ENCODE assay signal across 30 cellular contexts in the genomic region with DNA sequence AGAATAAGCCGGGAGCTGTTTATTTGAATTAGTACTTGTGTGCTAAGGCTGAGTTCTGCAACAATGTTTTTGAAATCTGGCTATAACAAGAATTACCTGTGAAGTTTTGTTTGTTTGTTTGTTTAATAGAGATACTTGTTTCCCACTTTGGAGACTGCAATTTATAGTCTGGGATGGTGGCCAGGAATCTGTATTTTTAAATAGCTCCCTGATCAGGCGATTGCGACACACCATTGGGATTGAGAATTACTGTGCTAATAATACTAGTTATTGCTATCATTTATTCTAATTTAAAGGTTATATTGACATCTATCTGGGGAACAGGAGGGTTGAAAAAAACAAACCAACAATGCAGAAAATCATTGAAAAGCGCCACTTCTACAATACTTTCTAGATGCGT.
"Had no signal": no experiment of that assay in that cellular context is flagged by ENCODE, and none has a peak within 500 bp of the region (broad histone marks: within the 10 kb centered on the region; RNA-seq: fewer than 3 reads in every experiment).

No MANE protein-coding gene starts in this region.

- H3K79me2 ChIP-seq: hepatocyte had no signal

- H3K4me2 ChIP-seq: hepatocyte had no signal

- FAIRE-seq: endometrium, endothelial cell of umbilical vein had no signal

- DNase-seq: activated CD4-positive, alpha-beta memory T cell treated with anti-CD3 and anti-CD28 coated beads for 36 hours; activated CD4-positive, alpha-beta T cell treated with anti-CD3 and anti-CD28 coated beads for 36 hours; activated CD4-positive, alpha-beta T cell treated with anti-CD3 and anti-CD28 coated beads, Interleukin-2, amount 10 ng/mL, durations not matched to agents 24 days and 14 days; activated CD4-positive, CD25-positive, alpha-beta regulatory T cell; activated CD4-positive, CD25-positive, alpha-beta regulatory T cell treated with anti-CD3 and anti-CD28 coated beads, Interleukin-2, amount 50 U/mL, for 72 hours; activated CD8-positive, alpha-beta memory T cell treated with anti-CD3 and anti-CD28 coated beads, Interleukin-2, amount 10 ng/mL, durations not matched to agents 7 days and 5 days; activated CD8-positive, alpha-beta memory T cell treated with anti-CD3 and anti-CD28 coated beads, Interleukin-2, amount 50 U/mL, for 4 hours; activated CD8-positive, alpha-beta T cell treated with anti-CD3 and anti-CD28 coated beads, Interleukin-2, amount 10 ng/mL, durations not matched to agents 7 days and 5 days; activated effector memory CD4-positive, alpha-beta T cell treated with anti-CD3 and anti-CD28 coated beads, Interleukin-2, amount 50 U/mL, for 16 hours; activated naive CD4-positive, alpha-beta T cell treated with anti-CD3 and anti-CD28 coated beads for 36 hours; activated naive CD8-positive, alpha-beta T cell treated with anti-CD3 and anti-CD28 coated beads for 36 hours; activated naive CD8-positive, alpha-beta T cell treated with anti-CD3 and anti-CD28 coated beads, Interleukin-2, amount 50 U/mL, for 24 hours; activated T-cell treated with anti-CD3 and anti-CD28 coated beads, Interleukin-2, amount 50 U/mL, for 1 hour; activated T-cell treated with anti-CD3 and anti-CD28 coated beads, Interleukin-2, amount 50 U/mL, for 48 hours; adrenal gland; amygdala; aorta; body of pancreas; central memory CD4-positive, alpha-beta T cell; cerebellar nuclear complex; colonic mucosa; effector CD8-positive, alpha-beta T cell; esophagus squamous epithelium; foreskin melanocyte; heart right ventricle had no signal

- H3K9me3 ChIP-seq: adrenal gland, body of pancreas, colonic mucosa, esophagus squamous epithelium, gastroesophageal sphincter, heart right ventricle had no signal

- ATAC-seq: activated CD4-positive, alpha-beta T cell treated with anti-CD3 and anti-CD28 coated beads for 36 hours; activated CD8-positive, alpha-beta memory T cell treated with anti-CD3 and anti-CD28 coated beads, Interleukin-2, amount 10 ng/mL, durations not matched to agents 7 days and 5 days; activated CD8-positive, alpha-beta T cell treated with anti-CD3 and anti-CD28 coated beads, Interleukin-2, amount 10 ng/mL, durations not matched to agents 7 days and 5 days; activated naive CD8-positive, alpha-beta T cell treated with anti-CD3 and anti-CD28 coated beads, Interleukin-2, amount 50 U/mL, for 24 hours; body of pancreas; gastroesophageal sphincter; heart right ventricle had no signal

- H3K27ac ChIP-seq: adrenal gland, body of pancreas, colonic mucosa, epithelial cell of prostate, esophagus squamous epithelium, gastroesophageal sphincter, heart right ventricle, hepatocyte had no signal

- H3K27me3 ChIP-seq: adrenal gland, body of pancreas, colonic mucosa, esophagus squamous epithelium, heart right ventricle had no signal

- H3K4me1 ChIP-seq: body of pancreas, colonic mucosa, esophagus squamous epithelium, gastroesophageal sphincter had no signal

- H2AFZ ChIP-seq: hepatocyte had no signal

- H3K36me3 ChIP-seq: adrenal gland, colonic mucosa, esophagus squamous epithelium, gastroesophageal sphincter, heart right ventricle had no signal

- H3K4me3 ChIP-seq: adrenal gland, body of pancreas, colonic mucosa, esophagus squamous epithelium, gastroesophageal sphincter, heart right ventricle, hepatocyte had no signal
